8 cellular contexts compared by ENCODE assay signal in genomic region chr7:140810830-140811556, GRCh38.
A peak's percentile ranks its signal among the peaks of the same experiment; 100 is the strongest.
DNase-seq lines count a peak whose midpoint lies in the region; ATAC-seq, FAIRE-seq and TF ChIP-seq lines count a peak whose summit lies in the region.

No MANE protein-coding gene starts in this region.

- H3K27ac Mint-ChIP-seq in chondrocyte (ENCODE audit: unreplicated experiment) = no peak overlapping the region

- peaks cover 0 to 9% of the 10 kb centered on the region in 2 experiments; a peak in 1 of 5 replicates for H3K36me3 ChIP-seq in HepG2 (replicated peaks in 1 of 2; ENCODE audit: control insufficient read depth in 1 of 2, insufficient read depth in 2 of 2, low read length in 2 of 2)

- H3K4me1 Mint-ChIP-seq in chondrocyte (ENCODE audit: low read depth) = no peaks in the 10 kb centered on the region

- no peak for TF ChIP-seq EP300 in HepG2 (IDR thresholded peaks at IDR 0.05; ENCODE audit: low read depth in 2 of 2, low read length in 2 of 2)
- TF ChIP-seq EP300 in HepG2 (CRISPR knock-in tag; IDR thresholded peaks at IDR 0.05; ENCODE audit: borderline replicate concordance) = no peak

- H3K4me3 Mint-ChIP-seq in chondrocyte (ENCODE audit: unreplicated experiment) = no peak overlapping the region

- H3K27ac ChIP-seq in HepG2 (ENCODE audit: extremely low read length, insufficient read depth, low read length) = no peak overlapping the region

- H3K4me2 ChIP-seq in HepG2 (ENCODE audit: low read depth, low read length) = no peak overlapping the region

- DNase-seq in AG08396 (ENCODE audit: low spot score) = peak; percentile 41
- peak; percentile 21 for DNase-seq in NCI-H226
- DNase-seq in activated CD4-positive, alpha-beta T cell treated with anti-CD3 and anti-CD28 coated beads for 1 hour = peak; percentile 22
- no peak for DNase-seq in chondrocyte (ENCODE audit: low spot score)
- peak; percentile 76 for DNase-seq in HepG2 (ENCODE audit: low spot score)
- DNase-seq in stimulated activated CD8-positive, alpha-beta memory T cell treated with anti-CD3 and anti-CD28 coated beads, Interleukin-12 subunit alpha, Interleukin-12 subunit beta, amount 100 ng/mL, for 24 hours (ENCODE audit: extremely low read depth) = peak; percentile 11

- H3K9me3 ChIP-seq in HepG2 (ENCODE audit: low read length) = no peaks in the 10 kb centered on the region

- no peaks in the 10 kb centered on the region for H3K36me3 Mint-ChIP-seq in chondrocyte (ENCODE audit: low read depth)

- TF ChIP-seq RAD21 in HepG2 (CRISPR knock-in tag; IDR thresholded peaks at IDR 0.05) = peak; percentile 78

- peak; percentile 86 for FAIRE-seq in HepG2 (lab: Jason Lieb, UNC)

- no peaks in the 10 kb centered on the region for H3K9me3 Mint-ChIP-seq in chondrocyte (ENCODE audit: low read depth)

- intact Hi-C loops in HepG2 (cut with micrococcal nuclease; ENCODE audit: unreplicated experiment) = loop anchor here (1.0 to 5.0 kb wide), 4 partner anchors 113 to 721 kb away; partner anchors contain the start of gene BRAF

- ATAC-seq in GM18861 (IDR thresholded peaks at IDR 0.05; ENCODE audit: unreplicated experiment) (peak; percentile 88), HG03139 (IDR thresholded peaks at IDR 0.05; ENCODE audit: unreplicated experiment) (peak; percentile 75), HepG2 (peak; percentile 99)

- TF ChIP-seq CTCF in chondrocyte (IDR thresholded peaks at IDR 0.05) = peak; percentile 91
- peak; percentile 91 for TF ChIP-seq CTCF in HepG2 (CRISPR knock-in tag; IDR thresholded peaks at IDR 0.05)

- peaks cover 12% of the 10 kb centered on the region for H3K4me1 ChIP-seq in HepG2 (ENCODE audit: insufficient read depth, low read length)

- no peaks in the 10 kb centered on the region for H3K79me2 ChIP-seq in HepG2 (ENCODE audit: insufficient read depth, low read length)

- H3K27me3 Mint-ChIP-seq in chondrocyte (ENCODE audit: low read depth) = no peaks in the 10 kb centered on the region

- in situ Hi-C loops in HepG2 (cut with HindIII; ENCODE audit: extremely low pct_ligation_motif_present, low pct_unique_long_range_greater_than_20kb) = loop anchor here (5.0 kb wide), 1 partner anchor 201 kb away; the partner anchor contains the start of gene MRPS33

- H3K9ac ChIP-seq in HepG2 (ENCODE audit: insufficient read depth, low read depth, low read length) = no peak overlapping the region

- POLR2A ChIA-PET in HepG2 (lab: Yijun Ruan, JAX) = interaction anchor here (1.2 to 2.5 kb wide), 4 partner anchors 113 to 204 kb away, joined by 5 to 17 read pairs (median 10); partner anchors contain the start of genes BRAF and MRPS33

- H4K20me1 ChIP-seq in HepG2 (ENCODE audit: insufficient read depth, low read length) = no peaks in the 10 kb centered on the region

- H3K4me3 ChIP-seq in HepG2 (replicated peaks in 1 of 3; ENCODE audit: insufficient read depth in 1 of 3, low read depth in 2 of 3, low read length in 3 of 3) = no peak overlapping the region

- CTCF ChIA-PET in HepG2 (lab: Yijun Ruan, JAX; ENCODE audit: low intra/inter-chr PET ratio, low total read pairs) = interaction anchor here (1.3 to 2.8 kb wide), 3 partner anchors 173 to 204 kb away, joined by 3 to 37 read pairs (median 24); partner anchors contain the start of gene MRPS33

- no peaks in the 10 kb centered on the region for H3K27me3 ChIP-seq in HepG2 (ENCODE audit: control insufficient read depth in 1 of 2, insufficient read depth in 2 of 2, low read length in 2 of 2)

- H2AFZ ChIP-seq in HepG2 (ENCODE audit: low read length) = no peak overlapping the region

- 37% methylated on average over 5 of the region's 5 CpGs for WGBS in HepG2 (ENCODE audit: low lambda C conversion rate)

- TF ChIP-seq POLR2A in HepG2 (IDR thresholded peaks at IDR 0.05; ENCODE audit: insufficient read depth in 1 of 2, low read depth in 2 of 2, low read length in 2 of 2) = no peak

- BruUV-seq in HepG2 (replicated peaks; lab: Mats Ljungman, UMichigan) = no TSS peak

TF ChIP-seq in HepG2, 621 proteins besides CTCF, POLR2A, EP300 and RAD21 (continues in another document):
- no peak for TF ChIP-seq ZNF180 (CRISPR knock-in tag; IDR thresholded peaks at IDR 0.05; ENCODE audit: borderline replicate concordance, low read depth)
- TF ChIP-seq ERF (CRISPR knock-in tag; IDR thresholded peaks at IDR 0.05) = 0 out of 2 replicates have a peak, but pooled peaks have one; percentile 52
- no peak for TF ChIP-seq HDAC6 (IDR thresholded peaks at IDR 0.05; ENCODE audit: low read depth, low read length)
- TF ChIP-seq RXRB (CRISPR knock-in tag; IDR thresholded peaks at IDR 0.05; ENCODE audit: borderline replicate concordance) = 0 out of 2 replicates have a peak, but pooled peaks have one; percentile 38
- TF ChIP-seq KDM4B (CRISPR knock-in tag; IDR thresholded peaks at IDR 0.05) = no peak
- TF ChIP-seq ARNT (IDR thresholded peaks at IDR 0.05) = no peak
- TF ChIP-seq CENPBD1 (CRISPR knock-in tag; IDR thresholded peaks at IDR 0.05; ENCODE audit: borderline replicate concordance, low read depth) = no peak
- TF ChIP-seq NBN (conservative IDR thresholded peaks at IDR 0.05) = no peak
- TF ChIP-seq TCF12 (IDR thresholded peaks at IDR 0.05) = no peak
- TF ChIP-seq TCF12 (CRISPR knock-in tag; IDR thresholded peaks at IDR 0.05) = no peak
- TF ChIP-seq E2F5 (CRISPR knock-in tag; conservative IDR thresholded peaks at IDR 0.05) = no peak
- no peak for TF ChIP-seq ZNF432 (CRISPR knock-in tag; IDR thresholded peaks at IDR 0.05; ENCODE audit: borderline replicate concordance)
- no peak for TF ChIP-seq ZNF777 (CRISPR knock-in tag; IDR thresholded peaks at IDR 0.05)
- TF ChIP-seq HMGXB4 (CRISPR knock-in tag; IDR thresholded peaks at IDR 0.05; ENCODE audit: borderline replicate concordance in 1 of 2, low read depth in 1 of 2) = no peak
- TF ChIP-seq RFX1 (IDR thresholded peaks at IDR 0.05) = no peak
- no peak for TF ChIP-seq ATF7 (IDR thresholded peaks at IDR 0.05)
- no peak for TF ChIP-seq ATF7 (CRISPR knock-in tag; IDR thresholded peaks at IDR 0.05)
- no peak for TF ChIP-seq GPBP1L1 (CRISPR knock-in tag; IDR thresholded peaks at IDR 0.05)
- no peak for TF ChIP-seq ZNF281 (CRISPR knock-in tag; IDR thresholded peaks at IDR 0.05; ENCODE audit: borderline replicate concordance)
- TF ChIP-seq ZNF607 (CRISPR knock-in tag; IDR thresholded peaks at IDR 0.05; ENCODE audit: borderline replicate concordance) = no peak
- no peak for TF ChIP-seq ZNF264 (CRISPR knock-in tag; IDR thresholded peaks at IDR 0.05)
- TF ChIP-seq SUZ12 (IDR thresholded peaks at IDR 0.05; ENCODE audit: low read depth, low read length) = no peak
